9 cellular contexts compared by ENCODE assay signal in genomic region chr6:88086792-88087191, GRCh38. TPM values are rescaled to one million over a fixed set of nuclear protein-coding genes. Genes with fewer than 3 reads are reported as not detected.
"Had no signal": no experiment of that assay in that cellular context is flagged by ENCODE, and none has a peak within 500 bp of the region (broad histone marks: within the 10 kb centered on the region; RNA-seq: fewer than 3 reads in every experiment).

No MANE protein-coding gene starts in this region.

- H3K4me3 Mint-ChIP-seq: GM23338 had no signal

- FAIRE-seq: HTR-8/SVneo, K562 had no signal

- H3K9me3 ChIP-seq: HAP-1 had no signal

- H3K4me3 ChIP-seq: GM23338, HAP-1, K562 had no signal

- H3K36me3 ChIP-seq: HAP-1 had no signal

- H3K27ac Mint-ChIP-seq: GM23338 had no signal

- H2AFZ ChIP-seq: GM23338 had no signal

- ATAC-seq: GM23338, K562 had no signal

- H3K4me2 ChIP-seq: GM23338 had no signal

- DNase-seq: H7, IMR-90, KG1 had no signal

RNA-seq across cellular contexts. Expression of gene SPACA1, which starts 39.2 kb away (rescaled TPM):
- total RNA-seq: GM23338, H4, H7, HT-29, IMR-90, K562 had no signal
- polyA plus RNA-seq: GM23338, IMR-90, K562 had no signal
